34 cellular contexts compared by ENCODE assay signal in the genomic region with DNA sequence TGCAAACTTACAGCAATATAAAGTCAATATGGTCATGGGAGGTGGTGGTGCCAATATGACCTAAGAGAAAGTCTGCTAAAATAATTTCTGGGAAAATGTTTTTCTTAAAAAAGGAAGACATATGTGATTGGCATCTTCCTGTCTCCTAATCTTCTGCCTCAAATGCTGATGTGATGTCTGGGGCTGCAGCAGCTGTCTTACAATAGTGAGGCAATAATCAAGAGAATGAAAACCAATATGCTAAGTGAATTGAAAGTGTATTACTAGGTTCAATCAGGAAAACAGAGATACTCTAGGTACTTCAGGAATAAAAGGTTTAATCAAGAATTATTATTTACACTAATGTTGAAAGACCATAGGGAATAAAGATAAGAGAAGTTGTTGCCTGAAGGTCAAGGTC.
"Had no signal": no experiment of that assay in that cellular context is flagged by ENCODE, and none has a peak within 500 bp of the region (broad histone marks: within the 10 kb centered on the region; RNA-seq: fewer than 3 reads in every experiment).

No MANE protein-coding gene starts in this region.

- H3K4me3 ChIP-seq: MG63 had no signal

- H3K27me3 ChIP-seq: MG63 had no signal

- H3K9me3 ChIP-seq: MG63 had no signal

- DNase-seq: Karpas-422, Kasumi-1, MG63, MM.1S, MV-4-11, NCI-H1048, NCI-H1092, NCI-H1092 treated with DMSO at 0.1 percent for 48 hours, NCI-H1105, NCI-H1105 treated with DMSO at 0.1 percent for 48 hours, NCI-H1417, NCI-H1417 treated with DMSO at 0.1 percent for 48 hours, NCI-H1436, NCI-H1436 treated with DMSO at 0.1 percent for 48 hours, NCI-H146, NCI-H1694, NCI-H1694 treated with DMSO at 0.1 percent for 48 hours, NCI-H187, NCI-H187 treated with DMSO at 0.1 percent for 48 hours, NCI-H1930, NCI-H2029, NCI-H2029 treated with DMSO at 0.1 percent for 48 hours, NCI-H2081, NCI-H2081 treated with DMSO at 0.1 percent for 48 hours, NCI-H2107, NCI-H2171, NCI-H2171 treated with DMSO at 0.1 percent for 48 hours, NCI-H2227 treated with DMSO at 0.1 percent for 48 hours, NCI-H226, NCI-H345, NCI-H446, NCI-H446 treated with DMSO at 0.1 percent for 48 hours, NCI-H510A, NCI-H510A treated with DMSO at 0.1 percent for 48 hours had no signal

- H3K36me3 ChIP-seq: MG63 had no signal
